Comparison of ENCODE assay signal across 33 cellular contexts in the genomic region with DNA sequence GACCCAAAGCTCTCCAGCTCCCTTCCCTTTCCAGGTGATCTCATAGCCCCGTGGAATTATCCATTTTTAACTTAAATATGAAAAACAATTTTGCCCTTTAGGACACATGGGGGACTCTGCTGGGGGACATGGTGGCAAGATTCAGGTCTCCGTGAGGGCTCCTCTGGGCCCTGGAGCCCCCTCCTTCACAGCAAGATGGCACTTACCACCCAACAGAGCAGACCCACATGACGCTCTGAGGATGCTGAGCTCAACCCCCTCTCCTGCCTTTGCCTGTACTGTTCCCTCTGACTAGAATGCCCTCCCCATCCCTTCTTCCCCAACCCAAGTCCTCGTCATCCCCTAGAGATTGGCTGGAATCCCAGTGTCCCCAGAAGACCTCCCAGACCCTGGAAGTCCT. TPM values are rescaled to one million over a fixed set of nuclear protein-coding genes. Genes with fewer than 3 reads are reported as not detected.
"Had no signal": no experiment of that assay in that cellular context is flagged by ENCODE, and none has a peak within 500 bp of the region (broad histone marks: within the 10 kb centered on the region; RNA-seq: fewer than 3 reads in every experiment).

No MANE protein-coding gene starts in this region.

- H3K4me3 ChIP-seq: esophagus squamous epithelium, heart right ventricle, lung, mucosa of descending colon, neural progenitor cell, prostate gland, sigmoid colon, testis, tibial nerve, upper lobe of right lung, vagina had no signal

- H3K9me3 ChIP-seq: esophagus squamous epithelium, heart right ventricle, mucosa of descending colon, prostate gland, sigmoid colon, testis, tibial nerve, upper lobe of right lung, vagina had no signal

- H3K27ac ChIP-seq: esophagus squamous epithelium, heart right ventricle, neural progenitor cell, prostate gland, sigmoid colon, testis, tibial nerve, upper lobe of right lung, vagina had no signal

- H3K4me1 ChIP-seq: esophagus squamous epithelium, heart right ventricle, neural progenitor cell, prostate gland, sigmoid colon, testis, tibial nerve, upper lobe of right lung, vagina had no signal

- ATAC-seq: heart right ventricle; left lobe of liver; mucosa of descending colon; naive thymus-derived CD4-positive, alpha-beta T cell; right cardiac atrium; stimulated activated naive B cell treated with anti-CD40 and anti-IgM and Interleukin-4, amounts not matched to agents 10 μg/mL and 1 μg/mL and 100 μg/mL, for 72 hours had no signal

- DNase-seq: central memory CD4-positive, alpha-beta T cell; dermis blood vessel endothelial cell; effector memory CD4-positive, alpha-beta T cell; esophagus squamous epithelium; foreskin melanocyte; glutamatergic neuron; heart right ventricle; hippocampal formation; immature natural killer cell; mucosa of descending colon; naive thymus-derived CD4-positive, alpha-beta T cell; right cardiac atrium; sigmoid colon; stimulated activated CD4-positive, alpha-beta T cell treated with anti-CD3 and anti-CD28 coated beads, Interleukin-4, amount 100 ng/mL, for 4 hours; stimulated activated naive B cell treated with anti-CD40 and anti-IgM and Interleukin-4, amounts not matched to agents 10 μg/mL and 1 μg/mL and 100 μg/mL, for 72 hours; substantia nigra; testis; upper lobe of right lung had no signal

- H3K36me3 ChIP-seq: esophagus squamous epithelium, heart right ventricle, neural progenitor cell, prostate gland, sigmoid colon, tibial nerve, upper lobe of right lung, vagina had no signal

- FAIRE-seq: colon, endothelial cell of umbilical vein, keratinocyte had no signal

- H3K9ac ChIP-seq: neural progenitor cell had no signal

- H3K27me3 ChIP-seq: esophagus squamous epithelium, neural progenitor cell, sigmoid colon, testis, tibial nerve, upper lobe of right lung, vagina had no signal

RNA-seq across cellular contexts. Expression of a gene that starts 17.2 kb away (rescaled TPM):
- total RNA-seq: cerebellum; dermis blood vessel endothelial cell; endothelial cell of umbilical vein; epithelial cell of proximal tubule; esophagus squamous epithelium; heart right ventricle; left lobe of liver; liver; lung; mesothelial cell of epicardium; mucosa of descending colon; naive thymus-derived CD4-positive, alpha-beta T cell; osteoblast; right cardiac atrium; sigmoid colon; skeletal muscle tissue; tibial nerve; upper lobe of right lung; vagina had no signal
- polyA plus RNA-seq: endothelial cell of umbilical vein; heart right ventricle; immature natural killer cell; keratinocyte; liver; lung; naive thymus-derived CD4-positive, alpha-beta T cell; right cardiac atrium had no signal
